1 cellular context compared by ENCODE assay signal in the genomic region with DNA sequence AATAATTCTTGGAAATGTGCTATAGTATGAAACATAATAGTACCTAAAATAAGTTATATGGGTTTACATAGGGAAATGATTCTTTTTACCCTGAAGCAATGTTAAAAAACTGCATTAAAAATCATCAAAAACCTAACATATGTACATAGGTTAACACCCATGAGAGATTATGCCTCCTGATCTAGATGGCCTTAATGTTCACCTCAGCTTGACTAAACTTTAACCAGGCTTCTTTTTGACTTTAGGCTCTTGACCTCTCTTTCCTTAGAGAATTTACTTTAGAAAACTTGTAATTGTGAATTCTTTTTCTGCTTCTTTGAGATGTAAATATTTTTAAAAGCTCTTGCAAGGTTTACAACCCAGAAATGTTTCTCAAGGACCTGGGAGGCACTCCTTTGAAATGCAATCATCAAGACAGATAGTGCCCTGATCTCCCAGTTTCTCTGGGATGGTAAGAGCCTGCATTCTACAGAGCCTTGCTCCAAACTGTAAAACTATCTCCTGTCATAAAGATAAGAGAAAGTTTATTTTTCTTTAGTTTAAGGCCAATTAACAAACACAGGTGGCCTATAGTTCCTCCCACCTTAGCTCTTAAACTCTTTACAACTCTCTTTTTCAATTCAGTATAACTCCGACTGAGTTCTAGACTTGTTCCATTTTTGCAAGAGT.
TF ChIP-seq lines count a peak whose summit lies in the region.

No MANE protein-coding gene starts in this region.

TF ChIP-seq in GM23338, 12 proteins besides CTCF, POLR2A, EP300 and RAD21 (continued from another document):
- TF ChIP-seq, protein P1, sequence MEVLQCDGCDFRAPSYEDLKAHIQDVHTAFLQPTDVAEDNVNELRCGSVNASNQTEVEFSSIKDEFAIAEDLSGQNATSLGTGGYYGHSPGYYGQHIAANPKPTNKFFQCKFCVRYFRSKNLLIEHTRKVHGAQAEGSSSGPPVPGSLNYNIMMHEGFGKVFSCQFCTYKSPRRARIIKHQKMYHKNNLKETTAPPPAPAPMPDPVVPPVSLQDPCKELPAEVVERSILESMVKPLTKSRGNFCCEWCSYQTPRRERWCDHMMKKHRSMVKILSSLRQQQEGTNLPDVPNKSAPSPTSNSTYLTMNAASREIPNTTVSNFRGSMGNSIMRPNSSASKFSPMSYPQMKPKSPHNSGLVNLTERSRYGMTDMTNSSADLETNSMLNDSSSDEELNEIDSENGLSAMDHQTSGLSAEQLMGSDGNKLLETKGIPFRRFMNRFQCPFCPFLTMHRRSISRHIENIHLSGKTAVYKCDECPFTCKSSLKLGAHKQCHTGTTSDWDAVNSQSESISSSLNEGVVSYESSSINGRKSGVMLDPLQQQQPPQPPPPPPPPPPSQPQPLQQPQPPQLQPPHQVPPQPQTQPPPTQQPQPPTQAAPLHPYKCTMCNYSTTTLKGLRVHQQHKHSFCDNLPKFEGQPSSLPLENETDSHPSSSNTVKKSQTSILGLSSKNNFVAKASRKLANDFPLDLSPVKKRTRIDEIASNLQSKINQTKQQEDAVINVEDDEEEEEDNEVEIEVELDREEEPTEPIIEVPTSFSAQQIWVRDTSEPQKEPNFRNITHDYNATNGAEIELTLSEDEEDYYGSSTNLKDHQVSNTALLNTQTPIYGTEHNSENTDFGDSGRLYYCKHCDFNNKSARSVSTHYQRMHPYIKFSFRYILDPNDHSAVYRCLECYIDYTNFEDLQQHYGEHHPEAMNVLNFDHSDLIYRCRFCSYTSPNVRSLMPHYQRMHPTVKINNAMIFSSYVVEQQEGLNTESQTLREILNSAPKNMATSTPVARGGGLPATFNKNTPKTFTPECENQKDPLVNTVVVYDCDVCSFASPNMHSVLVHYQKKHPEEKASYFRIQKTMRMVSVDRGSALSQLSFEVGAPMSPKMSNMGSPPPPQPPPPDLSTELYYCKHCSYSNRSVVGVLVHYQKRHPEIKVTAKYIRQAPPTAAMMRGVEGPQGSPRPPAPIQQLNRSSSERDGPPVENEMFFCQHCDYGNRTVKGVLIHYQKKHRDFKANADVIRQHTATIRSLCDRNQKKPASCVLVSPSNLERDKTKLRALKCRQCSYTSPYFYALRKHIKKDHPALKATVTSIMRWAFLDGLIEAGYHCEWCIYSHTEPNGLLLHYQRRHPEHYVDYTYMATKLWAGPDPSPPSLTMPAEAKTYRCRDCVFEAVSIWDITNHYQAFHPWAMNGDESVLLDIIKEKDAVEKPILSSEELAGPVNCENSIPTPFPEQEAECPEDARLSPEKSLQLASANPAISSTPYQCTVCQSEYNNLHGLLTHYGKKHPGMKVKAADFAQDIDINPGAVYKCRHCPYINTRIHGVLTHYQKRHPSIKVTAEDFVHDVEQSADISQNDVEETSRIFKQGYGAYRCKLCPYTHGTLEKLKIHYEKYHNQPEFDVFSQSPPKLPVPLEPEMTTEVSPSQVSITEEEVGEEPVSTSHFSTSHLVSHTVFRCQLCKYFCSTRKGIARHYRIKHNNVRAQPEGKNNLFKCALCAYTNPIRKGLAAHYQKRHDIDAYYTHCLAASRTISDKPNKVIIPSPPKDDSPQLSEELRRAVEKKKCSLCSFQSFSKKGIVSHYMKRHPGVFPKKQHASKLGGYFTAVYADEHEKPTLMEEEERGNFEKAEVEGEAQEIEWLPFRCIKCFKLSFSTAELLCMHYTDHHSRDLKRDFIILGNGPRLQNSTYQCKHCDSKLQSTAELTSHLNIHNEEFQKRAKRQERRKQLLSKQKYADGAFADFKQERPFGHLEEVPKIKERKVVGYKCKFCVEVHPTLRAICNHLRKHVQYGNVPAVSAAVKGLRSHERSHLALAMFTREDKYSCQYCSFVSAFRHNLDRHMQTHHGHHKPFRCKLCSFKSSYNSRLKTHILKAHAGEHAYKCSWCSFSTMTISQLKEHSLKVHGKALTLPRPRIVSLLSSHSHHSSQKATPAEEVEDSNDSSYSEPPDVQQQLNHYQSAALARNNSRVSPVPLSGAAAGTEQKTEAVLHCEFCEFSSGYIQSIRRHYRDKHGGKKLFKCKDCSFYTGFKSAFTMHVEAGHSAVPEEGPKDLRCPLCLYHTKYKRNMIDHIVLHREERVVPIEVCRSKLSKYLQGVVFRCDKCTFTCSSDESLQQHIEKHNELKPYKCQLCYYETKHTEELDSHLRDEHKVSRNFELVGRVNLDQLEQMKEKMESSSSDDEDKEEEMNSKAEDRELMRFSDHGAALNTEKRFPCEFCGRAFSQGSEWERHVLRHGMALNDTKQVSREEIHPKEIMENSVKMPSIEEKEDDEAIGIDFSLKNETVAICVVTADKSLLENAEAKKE (CRISPR knock-in tag; IDR thresholded peaks at IDR 0.05), result no peak
- TF ChIP-seq POLR2AphosphoS5 (IDR thresholded peaks at IDR 0.05; ENCODE audit: low read depth), result no peak
- no peak for TF ChIP-seq CREB1 (CRISPR knock-in tag; IDR thresholded peaks at IDR 0.05; ENCODE audit: low read depth)
- TF ChIP-seq EZH2 (IDR thresholded peaks at IDR 0.05; ENCODE audit: low read depth, unreplicated experiment), result no peak
- TF ChIP-seq NANOG (IDR thresholded peaks at IDR 0.05; ENCODE audit: borderline replicate concordance), result no peak
- no peak for TF ChIP-seq STAT1 (IDR thresholded peaks at IDR 0.05; ENCODE audit: unreplicated experiment)
- TF ChIP-seq ZNF114 (CRISPR knock-in tag; IDR thresholded peaks at IDR 0.05), result no peak
- no peak for TF ChIP-seq JUNB (IDR thresholded peaks at IDR 0.05; ENCODE audit: unreplicated experiment)
- no peak for TF ChIP-seq EZH2phosphoT487 (IDR thresholded peaks at IDR 0.05; ENCODE audit: unreplicated experiment)
- TF ChIP-seq, protein P2, sequence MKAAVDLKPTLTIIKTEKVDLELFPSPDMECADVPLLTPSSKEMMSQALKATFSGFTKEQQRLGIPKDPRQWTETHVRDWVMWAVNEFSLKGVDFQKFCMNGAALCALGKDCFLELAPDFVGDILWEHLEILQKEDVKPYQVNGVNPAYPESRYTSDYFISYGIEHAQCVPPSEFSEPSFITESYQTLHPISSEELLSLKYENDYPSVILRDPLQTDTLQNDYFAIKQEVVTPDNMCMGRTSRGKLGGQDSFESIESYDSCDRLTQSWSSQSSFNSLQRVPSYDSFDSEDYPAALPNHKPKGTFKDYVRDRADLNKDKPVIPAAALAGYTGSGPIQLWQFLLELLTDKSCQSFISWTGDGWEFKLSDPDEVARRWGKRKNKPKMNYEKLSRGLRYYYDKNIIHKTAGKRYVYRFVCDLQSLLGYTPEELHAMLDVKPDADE (IDR thresholded peaks at IDR 0.05), result no peak
